In the genomic region with DNA sequence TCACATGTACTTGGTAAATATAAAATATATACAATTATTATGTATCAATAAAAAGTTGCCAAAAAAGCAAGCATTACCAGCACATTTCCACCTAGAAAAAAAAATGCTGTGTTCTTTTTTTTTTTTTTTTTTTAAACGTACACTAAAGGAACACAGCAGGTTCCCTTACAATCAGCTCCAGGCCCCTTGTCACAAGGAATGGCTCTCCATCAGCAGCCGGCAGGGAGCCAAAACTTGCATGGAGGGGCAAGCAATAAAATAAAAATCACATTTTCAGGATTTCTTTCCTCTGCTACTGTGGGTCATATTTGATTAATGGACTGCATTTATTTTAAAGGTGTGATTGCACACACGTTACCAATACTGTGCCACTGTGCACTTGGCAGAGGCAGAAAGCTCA, we compare ENCODE assay signal across 27 cellular contexts.
"Had no signal": no experiment of that assay in that cellular context is flagged by ENCODE, and none has a peak within 500 bp of the region (broad histone marks: within the 10 kb centered on the region; RNA-seq: fewer than 3 reads in every experiment).

No MANE protein-coding gene starts in this region.

- H3K4me3 Mint-ChIP-seq: memory B cell; naive B cell; natural killer cell treated with Interleukin-12 subunit alpha and Interleukin-12 subunit beta and Interleukin-15 and Interleukin-18, amount 100 ng/mL, for 72 hours; neural crest cell; stimulated activated naive B cell treated with anti-CD40 and anti-IgM and Interleukin-4, amounts not matched to agents 10 μg/mL and 1 μg/mL and 100 μg/mL, for 72 hours; stimulated activated naive CD8-positive, alpha-beta T cell treated with anti-CD3 and anti-CD28 coated beads, Interleukin-15, Interleukin-2, amounts not matched to agents 100 ng/mL and 50 ng/mL, for 24 hours had no signal

- H3K9ac ChIP-seq: parathyroid adenoma had no signal

- ATAC-seq: heart right ventricle; left lobe of liver; natural killer cell treated with Interleukin-12 subunit alpha and Interleukin-12 subunit beta and Interleukin-15 and Interleukin-18, amount 100 ng/mL, for 72 hours; right lobe of liver; stimulated activated naive B cell treated with anti-CD40 and anti-IgM and Interleukin-4, amounts not matched to agents 10 μg/mL and 1 μg/mL and 100 μg/mL, for 72 hours had no signal

- H3K4me1 ChIP-seq: esophagus squamous epithelium, heart right ventricle, parathyroid adenoma, right lobe of liver, tibial nerve, upper lobe of left lung had no signal

- H3K9me3 Mint-ChIP-seq: memory B cell; natural killer cell treated with Interleukin-12 subunit alpha and Interleukin-12 subunit beta and Interleukin-15 and Interleukin-18, amount 100 ng/mL, for 72 hours; stimulated activated naive B cell treated with anti-CD40 and anti-IgM and Interleukin-4, amounts not matched to agents 10 μg/mL and 1 μg/mL and 100 μg/mL, for 72 hours; stimulated activated naive CD8-positive, alpha-beta T cell treated with anti-CD3 and anti-CD28 coated beads, Interleukin-15, Interleukin-2, amounts not matched to agents 100 ng/mL and 50 ng/mL, for 24 hours had no signal

- H3K27me3 Mint-ChIP-seq: memory B cell; naive B cell; natural killer cell treated with Interleukin-12 subunit alpha and Interleukin-12 subunit beta and Interleukin-15 and Interleukin-18, amount 100 ng/mL, for 72 hours; progenitor cell of endocrine pancreas; stimulated activated naive B cell treated with anti-CD40 and anti-IgM and Interleukin-4, amounts not matched to agents 10 μg/mL and 1 μg/mL and 100 μg/mL, for 72 hours had no signal

- H3K27me3 ChIP-seq: esophagus squamous epithelium, right lobe of liver, tibial nerve, upper lobe of left lung had no signal

- H3K27ac ChIP-seq: coronary artery, esophagus squamous epithelium, heart right ventricle, parathyroid adenoma, right lobe of liver, thoracic aorta, tibial nerve, upper lobe of left lung had no signal

- H3K36me3 ChIP-seq: esophagus squamous epithelium, heart right ventricle, right lobe of liver, thoracic aorta, tibial nerve, upper lobe of left lung had no signal

- H3K9me3 ChIP-seq: esophagus squamous epithelium, heart right ventricle, right lobe of liver, thoracic aorta, tibial nerve, upper lobe of left lung had no signal

- H3K36me3 Mint-ChIP-seq: memory B cell; naive B cell; natural killer cell treated with Interleukin-12 subunit alpha and Interleukin-12 subunit beta and Interleukin-15 and Interleukin-18, amount 100 ng/mL, for 72 hours; stimulated activated naive B cell treated with anti-CD40 and anti-IgM and Interleukin-4, amounts not matched to agents 10 μg/mL and 1 μg/mL and 100 μg/mL, for 72 hours had no signal

- H3K4me1 Mint-ChIP-seq: memory B cell; naive B cell; stimulated activated naive B cell treated with anti-CD40 and anti-IgM and Interleukin-4, amounts not matched to agents 10 μg/mL and 1 μg/mL and 100 μg/mL, for 72 hours had no signal

- DNase-seq: dermis blood vessel endothelial cell; effector memory CD4-positive, alpha-beta T cell; erythroblast; esophagus squamous epithelium; foreskin melanocyte; glutamatergic neuron; heart right ventricle; hippocampal formation; kidney; naive B cell; right lobe of liver; small intestine; stimulated activated CD4-positive, alpha-beta T cell treated with anti-CD3 and anti-CD28 coated beads, Interleukin-15, amount 100 ng/mL, for 24 hours; stimulated activated CD4-positive, alpha-beta T cell treated with anti-CD3 and anti-CD28 coated beads, Interleukin-2, amount 100 ng/mL, for 48 hours; stimulated activated naive B cell treated with anti-CD40 and anti-IgM and Interleukin-4, amounts not matched to agents 10 μg/mL and 1 μg/mL and 100 μg/mL, for 72 hours; upper lobe of left lung had no signal

- H3K4me3 ChIP-seq: coronary artery, esophagus squamous epithelium, heart right ventricle, lung, right lobe of liver, thoracic aorta, tibial nerve, upper lobe of left lung had no signal
